Comparison of ENCODE assay signal across 9 cellular contexts in genomic region chr19:15464394-15465385, GRCh38. TPM values are rescaled to one million over a fixed set of nuclear protein-coding genes. Genes with fewer than 3 reads are reported as not detected.
DNase-seq lines count a peak whose midpoint lies in the region; ATAC-seq and TF ChIP-seq lines count a peak whose summit lies in the region.
"Had no signal": no experiment of that assay in that cellular context is flagged by ENCODE, and none has a peak within 500 bp of the region (broad histone marks: within the 10 kb centered on the region; RNA-seq: fewer than 3 reads in every experiment).

RASAL3 (minus strand) TSS chr19:15464544; CDS start chr19:15464358, 186 bp downstream.

- TF ChIP-seq RAD21 in SK-N-SH (IDR thresholded peaks at IDR 0.05; ENCODE audit: low read length), result no peak

- TF ChIP-seq CTCF in endothelial cell (IDR thresholded peaks at IDR 0.05; ENCODE audit: unreplicated experiment) (no peak), SK-N-SH (IDR thresholded peaks at IDR 0.05) (no peak)

- DNase-seq in CD4-positive, CD25-positive, alpha-beta regulatory T cell, result peak; percentile 40 to 85 (median 41)
- DNase-seq in activated CD4-positive, alpha-beta T cell treated with anti-CD3 and anti-CD28 coated beads, Interleukin-2, amount 50 U/mL, for 1 hour, result peak; percentile 70
- no peak for DNase-seq in endothelial cell (ENCODE audit: low spot score)
- peak; percentile 48 to 49 for DNase-seq in stimulated activated CD4-positive, alpha-beta T cell treated with anti-CD3 and anti-CD28 coated beads, Interleukin-1b, Interleukin-23, amount 100 ng/mL, for 4 hours (ENCODE audit: low read depth in 2 of 2)
- DNase-seq in G401 (ENCODE audit: low spot score), result no peak
- no peak for DNase-seq in iPS-NIHi7 (ENCODE audit: extremely low spot score)
- DNase-seq in SK-N-SH, result no peak

- POLR2A ChIA-PET in SK-N-SH (lab: Yijun Ruan, JAX), result no interaction called here

- H4K20me1 ChIP-seq in SK-N-SH (ENCODE audit: insufficient read depth), result no peaks in the 10 kb centered on the region

- ATAC-seq in CD4-positive, CD25-positive, alpha-beta regulatory T cell (ENCODE audit: low read depth in 2 of 2), result peak; percentile 54 to 57
- peak; percentile 40 for ATAC-seq in HG03108 (IDR thresholded peaks at IDR 0.05; ENCODE audit: unreplicated experiment)

- no peak for TF ChIP-seq EP300 in SK-N-SH (IDR thresholded peaks at IDR 0.05; ENCODE audit: borderline replicate concordance in 1 of 2, low read depth in 1 of 2, low read length in 1 of 2)

- peak within 1 kb of the TSS; percentile 94 to 99 (median 96) for H3K27ac Mint-ChIP-seq in CD4-positive, CD25-positive, alpha-beta regulatory T cell
- H3K27ac Mint-ChIP-seq in endothelial cell (ENCODE audit: unreplicated experiment), result no peak within 1 kb of the TSS

- H3K4me3 Mint-ChIP-seq in CD4-positive, CD25-positive, alpha-beta regulatory T cell, result peak within 1 kb of the TSS; percentile 95 to 99 (median 96)
- H3K4me3 Mint-ChIP-seq in endothelial cell (ENCODE audit: unreplicated experiment), result peak within 1 kb of the TSS; percentile 21

- H3K9ac ChIP-seq in SK-N-SH, result no peak within 1 kb of the TSS

- CTCF ChIA-PET in SK-N-SH (lab: Yijun Ruan, JAX), result no interaction called here

- peaks cover 82% of the 10 kb centered on the region for H3K4me1 ChIP-seq in CD4-positive, CD25-positive, alpha-beta regulatory T cell (ENCODE audit: control insufficient read depth, insufficient read depth, low read length, poor library complexity, severe bottlenecking)
- H3K4me1 ChIP-seq in SK-N-SH (ENCODE audit: control insufficient read depth in 1 of 2, insufficient read depth in 2 of 2, low read depth in 1 of 2, low read length in 1 of 2), result no peaks in the 10 kb centered on the region

- H3K27me3 ChIP-seq in CD4-positive, CD25-positive, alpha-beta regulatory T cell (ENCODE audit: control insufficient read depth, insufficient read depth, low read length), result no peaks in the 10 kb centered on the region
- H3K27me3 ChIP-seq in SK-N-SH (ENCODE audit: insufficient read depth), result peaks cover 32% of the 10 kb centered on the region

- peaks cover 20% of the 10 kb centered on the region for H3K36me3 ChIP-seq in CD4-positive, CD25-positive, alpha-beta regulatory T cell (ENCODE audit: control insufficient read depth, insufficient read depth, low read length)
- no peaks in the 10 kb centered on the region for H3K36me3 ChIP-seq in SK-N-SH (replicated peaks in 1 of 2; ENCODE audit: control insufficient read depth in 1 of 2, insufficient read depth in 2 of 2, low read length in 1 of 2)

- H3F3A ChIP-seq in SK-N-SH (replicated peaks; ENCODE audit: insufficient read depth), result peaks cover 8% of the 10 kb centered on the region

- H3K27ac ChIP-seq in CD4-positive, CD25-positive, alpha-beta regulatory T cell (ENCODE audit: insufficient read depth, low read length, poor library complexity, severe bottlenecking), result peak within 1 kb of the TSS; percentile 88
- no peak within 1 kb of the TSS for H3K27ac ChIP-seq in SK-N-SH (ENCODE audit: low read depth in 2 of 2, low read length in 1 of 2)

- H3K9me3 Mint-ChIP-seq in CD4-positive, CD25-positive, alpha-beta regulatory T cell, result no peaks in the 10 kb centered on the region
- peaks cover 10% of the 10 kb centered on the region for H3K9me3 Mint-ChIP-seq in endothelial cell (ENCODE audit: unreplicated experiment)

- no peaks in the 10 kb centered on the region for H3K9me3 ChIP-seq in CD4-positive, CD25-positive, alpha-beta regulatory T cell (ENCODE audit: control insufficient read depth in 2 of 2, low read length in 2 of 2)
- no peaks in the 10 kb centered on the region for H3K9me3 ChIP-seq in SK-N-SH

- H3K9me2 ChIP-seq in SK-N-SH, result no peaks in the 10 kb centered on the region

- H3K36me3 Mint-ChIP-seq in CD4-positive, CD25-positive, alpha-beta regulatory T cell, result peaks cover 10% of the 10 kb centered on the region
- peaks cover 7% of the 10 kb centered on the region for H3K36me3 Mint-ChIP-seq in endothelial cell (ENCODE audit: low read depth, unreplicated experiment)

- H3K27me3 Mint-ChIP-seq in CD4-positive, CD25-positive, alpha-beta regulatory T cell, result no peaks in the 10 kb centered on the region
- H3K27me3 Mint-ChIP-seq in endothelial cell (ENCODE audit: unreplicated experiment), result peaks cover 16% of the 10 kb centered on the region

- in situ Hi-C loops in G401 (cut with HindIII; ENCODE audit: low sequenced_read_pairs), result no loop called here

- H3K4me3 ChIP-seq in CD4-positive, CD25-positive, alpha-beta regulatory T cell (ENCODE audit: low read depth, low read length), result peak within 1 kb of the TSS; percentile 96
- no peak within 1 kb of the TSS for H3K4me3 ChIP-seq in SK-N-SH (ENCODE audit: low read depth in 2 of 2, low read length in 1 of 2)

- H3K4me1 Mint-ChIP-seq in CD4-positive, CD25-positive, alpha-beta regulatory T cell, result peaks cover 20 to 80% (median 52%) of the 10 kb centered on the region in 4 donors
- peaks cover 5% of the 10 kb centered on the region for H3K4me1 Mint-ChIP-seq in endothelial cell (ENCODE audit: unreplicated experiment)

- no peaks in the 10 kb centered on the region for H3K79me2 ChIP-seq in SK-N-SH (ENCODE audit: insufficient read depth)

- no peak within 1 kb of the TSS for H3K4me2 ChIP-seq in SK-N-SH

- WGBS in SK-N-SH (ENCODE audit: low lambda C conversion rate), result 39% methylated on average over 16 of the region's 17 CpGs

- no peak within 1 kb of the TSS for H2AFZ ChIP-seq in SK-N-SH (ENCODE audit: low read depth)

TF ChIP-seq in SK-N-SH, 30 proteins besides CTCF, POLR2A, EP300 and RAD21:
- TF ChIP-seq TAF1 (IDR thresholded peaks at IDR 0.05; ENCODE audit: borderline replicate concordance, low read depth, low read length) (no peak), RCOR1 (IDR thresholded peaks at IDR 0.05; ENCODE audit: low read length) (no peak), TEAD4 (IDR thresholded peaks at IDR 0.05; ENCODE audit: borderline replicate concordance, insufficient read depth) (no peak), CHD2 (IDR thresholded peaks at IDR 0.05; ENCODE audit: low read length, partially characterized antibody) (no peak), TCF12 (IDR thresholded peaks at IDR 0.05) (no peak), FOXJ3 (CRISPR knock-in tag; IDR thresholded peaks at IDR 0.05) (no peak), JUND (IDR thresholded peaks at IDR 0.05) (no peak), MAX (IDR thresholded peaks at IDR 0.05; ENCODE audit: low read depth) (no peak), IRF3 (IDR thresholded peaks at IDR 0.05; ENCODE audit: low read depth, low read length) (no peak), PBX3 (IDR thresholded peaks at IDR 0.05) (no peak)

RNA-seq across cellular contexts. Expression of gene RASAL3, which starts in this region (rescaled TPM):
- 122 TPM for total RNA-seq in CD4-positive, CD25-positive, alpha-beta regulatory T cell
- 10 to 100 TPM; 25.3 to 64.3 (median 35.6) TPM for polyA plus RNA-seq in CD4-positive, CD25-positive, alpha-beta regulatory T cell
- 1.5 TPM for total RNA-seq in endothelial cell (ENCODE audit: unreplicated experiment)
- not detected in 2 replicates for total RNA-seq in G401 (2014; rRNA removed; shearing (Covaris generic))
- 0.02 TPM in 2 replicates for polyA plus RNA-seq in SK-N-SH (2012; rRNA removed)
- 0.01 and 0.04 TPM in 2 replicates for polyA plus RNA-seq in SK-N-SH (2012; cell fraction: cytosol; rRNA removed)
- polyA plus RNA-seq in SK-N-SH (2012; cell fraction: nucleus; rRNA removed), result 0.05 and 0.28 TPM in 2 replicates
- total RNA-seq: Daoy had no signal

Comparison
In these comparisons a context has a peak if more than half of its experiments do, and no peak if none do; other contexts are left out.
1. RNA of gene RASAL3 (total RNA-seq): 122 TPM in CD4-positive, CD25-positive, alpha-beta regulatory T cell (single experiment); 1.5 TPM in endothelial cell (single experiment) and not detected in G401; every median in the first group is over 10 times any median in the second.
2. RNA of gene RASAL3 (polyA plus RNA-seq): 25.3 to 64.3 TPM in CD4-positive, CD25-positive, alpha-beta regulatory T cell; 0.01 to 0.28 TPM in SK-N-SH; every median in the first group is over 10 times any median in the second.
3. DNase-seq: peak in CD4-positive, CD25-positive, alpha-beta regulatory T cell (3 of 3), activated CD4-positive, alpha-beta T cell treated with anti-CD3 and anti-CD28 coated beads, Interleukin-2, amount 50 U/mL, for 1 hour (single experiment) and stimulated activated CD4-positive, alpha-beta T cell treated with anti-CD3 and anti-CD28 coated beads, Interleukin-1b, Interleukin-23, amount 100 ng/mL, for 4 hours (2 of 2); none in endothelial cell (single experiment), G401 (single experiment), iPS-NIHi7 (single experiment) and SK-N-SH (single experiment).